In the genomic region with DNA sequence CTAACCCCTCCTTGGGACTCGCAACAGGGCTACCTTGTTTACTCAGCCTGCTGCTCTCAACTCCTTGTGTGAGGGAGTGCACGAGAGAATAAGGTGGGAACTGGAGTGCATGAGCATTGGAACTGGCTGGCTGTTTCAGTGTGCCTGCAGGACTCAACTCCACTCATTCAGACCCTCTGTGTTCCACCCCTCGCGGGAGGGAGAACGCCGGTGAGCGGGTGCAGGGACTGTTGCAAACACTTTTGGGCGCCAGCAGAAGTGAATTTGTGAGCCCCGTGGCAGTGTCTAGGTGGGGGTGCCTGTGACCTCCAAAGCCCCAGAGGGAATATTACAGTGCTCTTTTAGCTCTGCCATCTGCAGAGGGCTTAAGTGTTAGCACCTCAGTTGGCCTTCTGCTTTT, we compare ENCODE assay signal across 1 cellular context.
TF ChIP-seq lines count a peak whose summit lies in the region.

No MANE protein-coding gene starts in this region.

TF ChIP-seq in H1, 55 proteins besides CTCF, POLR2A, EP300 and RAD21:
- TF ChIP-seq, protein P1, sequence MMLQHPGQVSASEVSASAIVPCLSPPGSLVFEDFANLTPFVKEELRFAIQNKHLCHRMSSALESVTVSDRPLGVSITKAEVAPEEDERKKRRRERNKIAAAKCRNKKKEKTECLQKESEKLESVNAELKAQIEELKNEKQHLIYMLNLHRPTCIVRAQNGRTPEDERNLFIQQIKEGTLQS (IDR thresholded peaks at IDR 0.05; ENCODE audit: insufficient read depth, low read depth, low read length): no peak
- TF ChIP-seq ZNF274 (IDR thresholded peaks at IDR 0.05; ENCODE audit: borderline replicate concordance, extremely low read depth, low read length) (no peak), SUZ12 (IDR thresholded peaks at IDR 0.05; ENCODE audit: low read length) (no peak), SRF (IDR thresholded peaks at IDR 0.05; ENCODE audit: low read depth, low read length) (no peak), CTBP2 (IDR thresholded peaks at IDR 0.05; ENCODE audit: borderline replicate concordance, insufficient read depth, insufficient read length, low read length) (no peak), EGR1 (IDR thresholded peaks at IDR 0.05; ENCODE audit: borderline replicate concordance, low read depth, low read length) (no peak), SIX5 (IDR thresholded peaks at IDR 0.05; ENCODE audit: low read depth, low read length) (no peak), TBP (IDR thresholded peaks at IDR 0.05; ENCODE audit: low read depth, low read length) (no peak), SP4 (IDR thresholded peaks at IDR 0.05; ENCODE audit: low read length) (no peak), GTF2F1 (IDR thresholded peaks at IDR 0.05; ENCODE audit: borderline replicate concordance, low read depth, low read length) (no peak), TCF12 (IDR thresholded peaks at IDR 0.05; ENCODE audit: low read depth, low read length) (no peak), EZH2 (IDR thresholded peaks at IDR 0.05; ENCODE audit: low read depth, low read length, severe bottlenecking) (no peak), KDM4A (IDR thresholded peaks at IDR 0.05; ENCODE audit: low read depth, low read length, severe bottlenecking) (no peak), NRF1 (IDR thresholded peaks at IDR 0.05; ENCODE audit: low read depth, low read length) (no peak)
- TF ChIP-seq, protein P2, sequence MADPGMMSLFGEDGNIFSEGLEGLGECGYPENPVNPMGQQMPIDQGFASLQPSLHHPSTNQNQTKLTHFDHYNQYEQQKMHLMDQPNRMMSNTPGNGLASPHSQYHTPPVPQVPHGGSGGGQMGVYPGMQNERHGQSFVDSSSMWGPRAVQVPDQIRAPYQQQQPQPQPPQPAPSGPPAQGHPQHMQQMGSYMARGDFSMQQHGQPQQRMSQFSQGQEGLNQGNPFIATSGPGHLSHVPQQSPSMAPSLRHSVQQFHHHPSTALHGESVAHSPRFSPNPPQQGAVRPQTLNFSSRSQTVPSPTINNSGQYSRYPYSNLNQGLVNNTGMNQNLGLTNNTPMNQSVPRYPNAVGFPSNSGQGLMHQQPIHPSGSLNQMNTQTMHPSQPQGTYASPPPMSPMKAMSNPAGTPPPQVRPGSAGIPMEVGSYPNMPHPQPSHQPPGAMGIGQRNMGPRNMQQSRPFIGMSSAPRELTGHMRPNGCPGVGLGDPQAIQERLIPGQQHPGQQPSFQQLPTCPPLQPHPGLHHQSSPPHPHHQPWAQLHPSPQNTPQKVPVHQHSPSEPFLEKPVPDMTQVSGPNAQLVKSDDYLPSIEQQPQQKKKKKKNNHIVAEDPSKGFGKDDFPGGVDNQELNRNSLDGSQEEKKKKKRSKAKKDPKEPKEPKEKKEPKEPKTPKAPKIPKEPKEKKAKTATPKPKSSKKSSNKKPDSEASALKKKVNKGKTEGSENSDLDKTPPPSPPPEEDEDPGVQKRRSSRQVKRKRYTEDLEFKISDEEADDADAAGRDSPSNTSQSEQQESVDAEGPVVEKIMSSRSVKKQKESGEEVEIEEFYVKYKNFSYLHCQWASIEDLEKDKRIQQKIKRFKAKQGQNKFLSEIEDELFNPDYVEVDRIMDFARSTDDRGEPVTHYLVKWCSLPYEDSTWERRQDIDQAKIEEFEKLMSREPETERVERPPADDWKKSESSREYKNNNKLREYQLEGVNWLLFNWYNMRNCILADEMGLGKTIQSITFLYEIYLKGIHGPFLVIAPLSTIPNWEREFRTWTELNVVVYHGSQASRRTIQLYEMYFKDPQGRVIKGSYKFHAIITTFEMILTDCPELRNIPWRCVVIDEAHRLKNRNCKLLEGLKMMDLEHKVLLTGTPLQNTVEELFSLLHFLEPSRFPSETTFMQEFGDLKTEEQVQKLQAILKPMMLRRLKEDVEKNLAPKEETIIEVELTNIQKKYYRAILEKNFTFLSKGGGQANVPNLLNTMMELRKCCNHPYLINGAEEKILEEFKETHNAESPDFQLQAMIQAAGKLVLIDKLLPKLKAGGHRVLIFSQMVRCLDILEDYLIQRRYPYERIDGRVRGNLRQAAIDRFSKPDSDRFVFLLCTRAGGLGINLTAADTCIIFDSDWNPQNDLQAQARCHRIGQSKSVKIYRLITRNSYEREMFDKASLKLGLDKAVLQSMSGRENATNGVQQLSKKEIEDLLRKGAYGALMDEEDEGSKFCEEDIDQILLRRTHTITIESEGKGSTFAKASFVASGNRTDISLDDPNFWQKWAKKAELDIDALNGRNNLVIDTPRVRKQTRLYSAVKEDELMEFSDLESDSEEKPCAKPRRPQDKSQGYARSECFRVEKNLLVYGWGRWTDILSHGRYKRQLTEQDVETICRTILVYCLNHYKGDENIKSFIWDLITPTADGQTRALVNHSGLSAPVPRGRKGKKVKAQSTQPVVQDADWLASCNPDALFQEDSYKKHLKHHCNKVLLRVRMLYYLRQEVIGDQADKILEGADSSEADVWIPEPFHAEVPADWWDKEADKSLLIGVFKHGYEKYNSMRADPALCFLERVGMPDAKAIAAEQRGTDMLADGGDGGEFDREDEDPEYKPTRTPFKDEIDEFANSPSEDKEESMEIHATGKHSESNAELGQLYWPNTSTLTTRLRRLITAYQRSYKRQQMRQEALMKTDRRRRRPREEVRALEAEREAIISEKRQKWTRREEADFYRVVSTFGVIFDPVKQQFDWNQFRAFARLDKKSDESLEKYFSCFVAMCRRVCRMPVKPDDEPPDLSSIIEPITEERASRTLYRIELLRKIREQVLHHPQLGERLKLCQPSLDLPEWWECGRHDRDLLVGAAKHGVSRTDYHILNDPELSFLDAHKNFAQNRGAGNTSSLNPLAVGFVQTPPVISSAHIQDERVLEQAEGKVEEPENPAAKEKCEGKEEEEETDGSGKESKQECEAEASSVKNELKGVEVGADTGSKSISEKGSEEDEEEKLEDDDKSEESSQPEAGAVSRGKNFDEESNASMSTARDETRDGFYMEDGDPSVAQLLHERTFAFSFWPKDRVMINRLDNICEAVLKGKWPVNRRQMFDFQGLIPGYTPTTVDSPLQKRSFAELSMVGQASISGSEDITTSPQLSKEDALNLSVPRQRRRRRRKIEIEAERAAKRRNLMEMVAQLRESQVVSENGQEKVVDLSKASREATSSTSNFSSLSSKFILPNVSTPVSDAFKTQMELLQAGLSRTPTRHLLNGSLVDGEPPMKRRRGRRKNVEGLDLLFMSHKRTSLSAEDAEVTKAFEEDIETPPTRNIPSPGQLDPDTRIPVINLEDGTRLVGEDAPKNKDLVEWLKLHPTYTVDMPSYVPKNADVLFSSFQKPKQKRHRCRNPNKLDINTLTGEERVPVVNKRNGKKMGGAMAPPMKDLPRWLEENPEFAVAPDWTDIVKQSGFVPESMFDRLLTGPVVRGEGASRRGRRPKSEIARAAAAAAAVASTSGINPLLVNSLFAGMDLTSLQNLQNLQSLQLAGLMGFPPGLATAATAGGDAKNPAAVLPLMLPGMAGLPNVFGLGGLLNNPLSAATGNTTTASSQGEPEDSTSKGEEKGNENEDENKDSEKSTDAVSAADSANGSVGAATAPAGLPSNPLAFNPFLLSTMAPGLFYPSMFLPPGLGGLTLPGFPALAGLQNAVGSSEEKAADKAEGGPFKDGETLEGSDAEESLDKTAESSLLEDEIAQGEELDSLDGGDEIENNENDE (IDR thresholded peaks at IDR 0.05; ENCODE audit: insufficient replicate concordance, low read length): no peak
- TF ChIP-seq, protein P3, sequence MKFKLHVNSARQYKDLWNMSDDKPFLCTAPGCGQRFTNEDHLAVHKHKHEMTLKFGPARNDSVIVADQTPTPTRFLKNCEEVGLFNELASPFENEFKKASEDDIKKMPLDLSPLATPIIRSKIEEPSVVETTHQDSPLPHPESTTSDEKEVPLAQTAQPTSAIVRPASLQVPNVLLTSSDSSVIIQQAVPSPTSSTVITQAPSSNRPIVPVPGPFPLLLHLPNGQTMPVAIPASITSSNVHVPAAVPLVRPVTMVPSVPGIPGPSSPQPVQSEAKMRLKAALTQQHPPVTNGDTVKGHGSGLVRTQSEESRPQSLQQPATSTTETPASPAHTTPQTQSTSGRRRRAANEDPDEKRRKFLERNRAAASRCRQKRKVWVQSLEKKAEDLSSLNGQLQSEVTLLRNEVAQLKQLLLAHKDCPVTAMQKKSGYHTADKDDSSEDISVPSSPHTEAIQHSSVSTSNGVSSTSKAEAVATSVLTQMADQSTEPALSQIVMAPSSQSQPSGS (IDR thresholded peaks at IDR 0.05; ENCODE audit: low read length): no peak
